1 cellular context compared by ENCODE assay signal in the genomic region with DNA sequence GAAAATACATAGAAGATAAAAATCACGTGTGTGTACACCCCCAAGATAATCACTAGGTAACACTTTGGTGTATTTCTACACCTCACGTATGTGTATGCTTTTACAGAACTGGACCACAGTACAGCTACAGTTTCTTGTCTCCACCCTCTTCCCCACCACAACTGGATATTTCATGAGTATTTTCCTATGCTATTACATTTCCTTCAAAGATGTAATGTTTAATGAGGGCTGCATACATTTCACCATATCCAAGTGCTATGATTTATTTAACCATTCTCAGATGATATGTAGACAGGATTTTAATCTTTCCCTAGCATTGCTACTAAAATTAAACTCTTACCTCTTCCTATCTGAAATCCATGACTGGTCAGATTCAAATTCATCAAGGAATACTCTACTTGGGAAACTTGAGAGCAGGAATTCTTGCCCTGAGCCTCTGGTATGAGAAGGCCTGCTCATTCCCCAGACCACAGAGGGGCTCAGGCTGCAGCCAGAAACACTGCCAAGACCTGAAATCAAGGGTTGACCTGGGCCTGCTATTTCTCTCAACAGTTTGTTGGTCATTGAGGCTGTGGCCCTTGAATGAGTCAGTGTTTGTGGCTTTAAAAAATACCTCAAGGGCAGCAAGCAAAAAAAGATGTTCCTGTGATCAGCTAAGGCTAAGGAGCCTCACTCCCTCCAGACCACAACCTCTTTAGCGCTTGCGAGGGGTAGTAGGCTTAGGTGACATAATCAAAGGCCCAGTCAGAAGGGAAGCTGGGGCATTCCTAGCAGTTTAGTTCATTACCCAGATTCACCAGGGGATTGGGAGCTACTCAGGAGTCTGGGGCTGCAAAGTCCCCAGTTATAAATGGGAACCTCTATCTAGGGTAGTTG.
TF ChIP-seq lines count a peak whose summit lies in the region.

No MANE protein-coding gene starts in this region.

TF ChIP-seq in GM23338, 12 proteins besides CTCF, POLR2A, EP300 and RAD21 (continued from another document):
- TF ChIP-seq, protein P1, sequence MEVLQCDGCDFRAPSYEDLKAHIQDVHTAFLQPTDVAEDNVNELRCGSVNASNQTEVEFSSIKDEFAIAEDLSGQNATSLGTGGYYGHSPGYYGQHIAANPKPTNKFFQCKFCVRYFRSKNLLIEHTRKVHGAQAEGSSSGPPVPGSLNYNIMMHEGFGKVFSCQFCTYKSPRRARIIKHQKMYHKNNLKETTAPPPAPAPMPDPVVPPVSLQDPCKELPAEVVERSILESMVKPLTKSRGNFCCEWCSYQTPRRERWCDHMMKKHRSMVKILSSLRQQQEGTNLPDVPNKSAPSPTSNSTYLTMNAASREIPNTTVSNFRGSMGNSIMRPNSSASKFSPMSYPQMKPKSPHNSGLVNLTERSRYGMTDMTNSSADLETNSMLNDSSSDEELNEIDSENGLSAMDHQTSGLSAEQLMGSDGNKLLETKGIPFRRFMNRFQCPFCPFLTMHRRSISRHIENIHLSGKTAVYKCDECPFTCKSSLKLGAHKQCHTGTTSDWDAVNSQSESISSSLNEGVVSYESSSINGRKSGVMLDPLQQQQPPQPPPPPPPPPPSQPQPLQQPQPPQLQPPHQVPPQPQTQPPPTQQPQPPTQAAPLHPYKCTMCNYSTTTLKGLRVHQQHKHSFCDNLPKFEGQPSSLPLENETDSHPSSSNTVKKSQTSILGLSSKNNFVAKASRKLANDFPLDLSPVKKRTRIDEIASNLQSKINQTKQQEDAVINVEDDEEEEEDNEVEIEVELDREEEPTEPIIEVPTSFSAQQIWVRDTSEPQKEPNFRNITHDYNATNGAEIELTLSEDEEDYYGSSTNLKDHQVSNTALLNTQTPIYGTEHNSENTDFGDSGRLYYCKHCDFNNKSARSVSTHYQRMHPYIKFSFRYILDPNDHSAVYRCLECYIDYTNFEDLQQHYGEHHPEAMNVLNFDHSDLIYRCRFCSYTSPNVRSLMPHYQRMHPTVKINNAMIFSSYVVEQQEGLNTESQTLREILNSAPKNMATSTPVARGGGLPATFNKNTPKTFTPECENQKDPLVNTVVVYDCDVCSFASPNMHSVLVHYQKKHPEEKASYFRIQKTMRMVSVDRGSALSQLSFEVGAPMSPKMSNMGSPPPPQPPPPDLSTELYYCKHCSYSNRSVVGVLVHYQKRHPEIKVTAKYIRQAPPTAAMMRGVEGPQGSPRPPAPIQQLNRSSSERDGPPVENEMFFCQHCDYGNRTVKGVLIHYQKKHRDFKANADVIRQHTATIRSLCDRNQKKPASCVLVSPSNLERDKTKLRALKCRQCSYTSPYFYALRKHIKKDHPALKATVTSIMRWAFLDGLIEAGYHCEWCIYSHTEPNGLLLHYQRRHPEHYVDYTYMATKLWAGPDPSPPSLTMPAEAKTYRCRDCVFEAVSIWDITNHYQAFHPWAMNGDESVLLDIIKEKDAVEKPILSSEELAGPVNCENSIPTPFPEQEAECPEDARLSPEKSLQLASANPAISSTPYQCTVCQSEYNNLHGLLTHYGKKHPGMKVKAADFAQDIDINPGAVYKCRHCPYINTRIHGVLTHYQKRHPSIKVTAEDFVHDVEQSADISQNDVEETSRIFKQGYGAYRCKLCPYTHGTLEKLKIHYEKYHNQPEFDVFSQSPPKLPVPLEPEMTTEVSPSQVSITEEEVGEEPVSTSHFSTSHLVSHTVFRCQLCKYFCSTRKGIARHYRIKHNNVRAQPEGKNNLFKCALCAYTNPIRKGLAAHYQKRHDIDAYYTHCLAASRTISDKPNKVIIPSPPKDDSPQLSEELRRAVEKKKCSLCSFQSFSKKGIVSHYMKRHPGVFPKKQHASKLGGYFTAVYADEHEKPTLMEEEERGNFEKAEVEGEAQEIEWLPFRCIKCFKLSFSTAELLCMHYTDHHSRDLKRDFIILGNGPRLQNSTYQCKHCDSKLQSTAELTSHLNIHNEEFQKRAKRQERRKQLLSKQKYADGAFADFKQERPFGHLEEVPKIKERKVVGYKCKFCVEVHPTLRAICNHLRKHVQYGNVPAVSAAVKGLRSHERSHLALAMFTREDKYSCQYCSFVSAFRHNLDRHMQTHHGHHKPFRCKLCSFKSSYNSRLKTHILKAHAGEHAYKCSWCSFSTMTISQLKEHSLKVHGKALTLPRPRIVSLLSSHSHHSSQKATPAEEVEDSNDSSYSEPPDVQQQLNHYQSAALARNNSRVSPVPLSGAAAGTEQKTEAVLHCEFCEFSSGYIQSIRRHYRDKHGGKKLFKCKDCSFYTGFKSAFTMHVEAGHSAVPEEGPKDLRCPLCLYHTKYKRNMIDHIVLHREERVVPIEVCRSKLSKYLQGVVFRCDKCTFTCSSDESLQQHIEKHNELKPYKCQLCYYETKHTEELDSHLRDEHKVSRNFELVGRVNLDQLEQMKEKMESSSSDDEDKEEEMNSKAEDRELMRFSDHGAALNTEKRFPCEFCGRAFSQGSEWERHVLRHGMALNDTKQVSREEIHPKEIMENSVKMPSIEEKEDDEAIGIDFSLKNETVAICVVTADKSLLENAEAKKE (CRISPR knock-in tag; IDR thresholded peaks at IDR 0.05), result no peak
- no peak for TF ChIP-seq ZNF114 (CRISPR knock-in tag; IDR thresholded peaks at IDR 0.05)
- TF ChIP-seq NANOG (IDR thresholded peaks at IDR 0.05; ENCODE audit: borderline replicate concordance), result no peak
- no peak for TF ChIP-seq ZNF331 (CRISPR knock-in tag; IDR thresholded peaks at IDR 0.05; ENCODE audit: low read depth)
- no peak for TF ChIP-seq EZH2phosphoT487 (IDR thresholded peaks at IDR 0.05; ENCODE audit: unreplicated experiment)
- no peak for TF ChIP-seq POLR2AphosphoS5 (IDR thresholded peaks at IDR 0.05; ENCODE audit: low read depth)
- no peak for TF ChIP-seq STAT1 (IDR thresholded peaks at IDR 0.05; ENCODE audit: unreplicated experiment)
- TF ChIP-seq CREB1 (CRISPR knock-in tag; IDR thresholded peaks at IDR 0.05; ENCODE audit: low read depth), result no peak
TF ChIP-seq in GM23338: peak in this region for 0.
